ENCODE assay signal across 10 cellular contexts in the genomic region with DNA sequence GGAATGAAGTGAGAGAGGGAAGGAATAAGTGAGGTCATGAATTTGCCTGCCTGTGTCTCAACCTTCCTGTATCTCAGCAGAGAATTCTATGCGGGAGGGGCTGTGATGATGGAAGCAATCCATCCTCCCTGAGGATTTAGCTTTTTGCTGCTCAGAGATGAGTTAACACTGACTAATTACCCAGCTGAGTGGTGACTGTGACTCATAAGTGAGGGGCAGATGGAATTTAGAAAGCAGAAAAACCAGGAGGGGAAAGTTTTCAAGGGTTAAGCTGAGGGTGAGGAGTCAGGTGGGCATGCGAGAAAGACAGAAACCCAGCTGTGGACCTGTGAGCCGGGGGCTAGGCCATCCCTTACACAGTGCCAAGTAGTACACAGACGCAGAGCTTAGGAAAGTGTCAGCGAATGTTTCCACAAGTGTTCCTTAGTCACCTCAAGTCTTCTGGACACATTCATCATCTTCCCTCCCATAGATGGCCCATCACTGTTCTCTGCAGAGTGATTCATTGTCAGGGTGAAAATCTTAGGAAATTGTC.
DNase-seq lines count a peak whose midpoint lies in the region; ATAC-seq and TF ChIP-seq lines count a peak whose summit lies in the region.
"Had no signal": no experiment of that assay in that cellular context is flagged by ENCODE, and none has a peak within 500 bp of the region (broad histone marks: within the 10 kb centered on the region; RNA-seq: fewer than 3 reads in every experiment).

No MANE protein-coding gene starts in this region.

- no peaks in the 10 kb centered on the region for H3K4me1 Mint-ChIP-seq in endodermal cell
- H3K4me1 Mint-ChIP-seq: activated naive CD8-positive, alpha-beta T cell treated with anti-CD3 and anti-CD28 coated beads, Interleukin-2, amount 50 U/mL, for 24 hours had no signal

- H3K9ac ChIP-seq in PC-3 (ENCODE audit: low read length) (no peak overlapping the region), fibroblast of lung (ENCODE audit: insufficient read depth, low read length) (no peak overlapping the region), endodermal cell (ENCODE audit: extremely low read depth, low read length, poor library complexity, severe bottlenecking) (no peak overlapping the region)

- TF ChIP-seq POLR2A in erythroblast (IDR thresholded peaks at IDR 0.05; ENCODE audit: low read length): no peak

- H3K36me3 ChIP-seq in PC-3 (ENCODE audit: low read depth, low read length): no peaks in the 10 kb centered on the region
- no peaks in the 10 kb centered on the region for H3K36me3 ChIP-seq in fibroblast of lung (ENCODE audit: control insufficient read depth, insufficient read depth, low read length)
- no peaks in the 10 kb centered on the region for H3K36me3 ChIP-seq in endodermal cell (ENCODE audit: control insufficient read depth, insufficient read depth, low read length)

- H3K27me3 ChIP-seq in PC-3 (ENCODE audit: low read length): no peaks in the 10 kb centered on the region
- no peaks in the 10 kb centered on the region for H3K27me3 ChIP-seq in fibroblast of lung (ENCODE audit: control insufficient read depth, insufficient read depth, low read length)
- H3K27me3 ChIP-seq in endodermal cell (ENCODE audit: control insufficient read depth, insufficient read depth, low read length, poor library complexity, severe bottlenecking): no peaks in the 10 kb centered on the region

- no TSS peak for BruUV-seq in PC-3 (replicated peaks; lab: Mats Ljungman, UMichigan)

- H4K20me1 ChIP-seq in PC-3 (ENCODE audit: low read length) (no peaks in the 10 kb centered on the region), fibroblast of lung (ENCODE audit: control insufficient read depth, extremely low read depth, insufficient read depth, low read length) (no peaks in the 10 kb centered on the region)

- H3F3A ChIP-seq in PC-3 (ENCODE audit: low read length, unreplicated experiment): no peaks in the 10 kb centered on the region

- WGBS in endodermal cell (ENCODE audit: insufficient coverage in 1 of 2, insufficient read length in 1 of 2), 2 experiments: 88 to 90% methylated on average over 4 to 5 of the region's 5 CpGs

- CTCF ChIA-PET in PC-3 (lab: Charles Lee): interaction anchor here (0.9 kb wide), 1 partner anchor 23 kb away, joined by 3 read pairs; no protein-coding TSS in a partner anchor

- H2AFZ ChIP-seq in PC-3 (ENCODE audit: low read length): peak overlapping the region; percentile 48; the same call in 1 of the 2 replicates
- H2AFZ ChIP-seq in fibroblast of lung (ENCODE audit: low read length): no peak overlapping the region

- H3K27ac Mint-ChIP-seq in endodermal cell: no peak overlapping the region
- H3K27ac Mint-ChIP-seq: activated naive CD8-positive, alpha-beta T cell treated with anti-CD3 and anti-CD28 coated beads, Interleukin-2, amount 50 U/mL, for 24 hours had no signal

- H3K4me3 Mint-ChIP-seq in endodermal cell: no peak overlapping the region
- H3K4me3 Mint-ChIP-seq: activated naive CD8-positive, alpha-beta T cell treated with anti-CD3 and anti-CD28 coated beads, Interleukin-2, amount 50 U/mL, for 24 hours had no signal

- H3K27ac ChIP-seq in PC-3 (ENCODE audit: low read length) (peak overlapping the region; percentile 54), fibroblast of lung (ENCODE audit: insufficient read depth, low read length) (peak overlapping the region; percentile 27), endodermal cell (ENCODE audit: low read depth, low read length) (no peak overlapping the region)

- H3K27me3 Mint-ChIP-seq in endodermal cell (ENCODE audit: insufficient read depth): no peaks in the 10 kb centered on the region
- H3K27me3 Mint-ChIP-seq: activated naive CD8-positive, alpha-beta T cell treated with anti-CD3 and anti-CD28 coated beads, Interleukin-2, amount 50 U/mL, for 24 hours had no signal

- DNase-seq in GM04503 (ENCODE audit: low read depth): peak; percentile 72
- peak; percentile 82 for DNase-seq in PC-3
- peak; percentile 85 to 99 for DNase-seq in fibroblast of lung (ENCODE audit: low read depth in 2 of 2)
- peak; percentile 60 for DNase-seq in putamen (ENCODE audit: low spot score)
- no peak for DNase-seq in NCI-H510A treated with DMSO at 0.1 percent for 48 hours (lab: John Stamatoyannopoulos, UW)
- DNase-seq in erythroblast (lab: John Stamatoyannopoulos, UW): no peak
- DNase-seq in NCI-H774 (lab: John Stamatoyannopoulos, UW): no peak
- no peak for DNase-seq in endodermal cell
- DNase-seq: activated CD4-positive, alpha-beta T cell treated with anti-CD3 and anti-CD28 coated beads, Interleukin-2, amount 50 U/mL, for 4 hours; activated naive CD8-positive, alpha-beta T cell treated with anti-CD3 and anti-CD28 coated beads, Interleukin-2, amount 50 U/mL, for 24 hours had no signal

- H3K79me2 ChIP-seq in PC-3 (ENCODE audit: low read length) (no peaks in the 10 kb centered on the region), fibroblast of lung (ENCODE audit: control insufficient read depth, insufficient read depth, low read length) (no peaks in the 10 kb centered on the region)

- ATAC-seq in PC-3: peak; percentile 81
- ATAC-seq: activated naive CD8-positive, alpha-beta T cell treated with anti-CD3 and anti-CD28 coated beads, Interleukin-2, amount 50 U/mL, for 24 hours had no signal

- H3K9me2 ChIP-seq in PC-3 (replicated peaks; ENCODE audit: low read length): no peaks in the 10 kb centered on the region

- H3K4me3 ChIP-seq in PC-3 (ENCODE audit: low read length) (no peak overlapping the region), fibroblast of lung (replicated peaks in 1 of 4; ENCODE audit: control extremely low read depth in 1 of 4, insufficient read depth in 1 of 4, low read depth in 3 of 4, low read length in 4 of 4) (no peak overlapping the region), endodermal cell (ENCODE audit: low read length) (no peak overlapping the region)

- H3K9me3 ChIP-seq in PC-3 (ENCODE audit: low read length): no peaks in the 10 kb centered on the region
- H3K9me3 ChIP-seq in fibroblast of lung (ENCODE audit: control insufficient read depth, insufficient read depth, low read depth, low read length): no peaks in the 10 kb centered on the region
- no peaks in the 10 kb centered on the region for H3K9me3 ChIP-seq in endodermal cell (ENCODE audit: control insufficient read depth, low read length)

- peaks cover 22% of the 10 kb centered on the region for H3K9me3 Mint-ChIP-seq in endodermal cell

- POLR2A ChIA-PET in PC-3 (lab: Charles Lee; ENCODE audit: unreplicated experiment): no interaction called here

- intact Hi-C loops in PC-3 (cut with micrococcal nuclease): no loop called here

- H3K4me2 ChIP-seq in PC-3 (ENCODE audit: low read length) (peak overlapping the region; percentile 58), fibroblast of lung (ENCODE audit: extremely low read depth, insufficient read depth, low read length) (no peak overlapping the region)

- TF ChIP-seq CTCF in PC-3 (conservative IDR thresholded peaks at IDR 0.05; ENCODE audit: low read depth, low read length) (no peak), fibroblast of lung (conservative IDR thresholded peaks at IDR 0.05 in 1 of 2, IDR thresholded peaks at IDR 0.05 in 1 of 2; ENCODE audit: low read depth in 1 of 2, low read length in 2 of 2) (no peak), endodermal cell (conservative IDR thresholded peaks at IDR 0.05) (no peak)

- H3K4me1 ChIP-seq in PC-3 (ENCODE audit: insufficient read depth, low read length) (peaks cover 27% of the 10 kb centered on the region), fibroblast of lung (ENCODE audit: control insufficient read depth, extremely low read depth, insufficient read depth, low read length) (peaks cover 2% of the 10 kb centered on the region), endodermal cell (ENCODE audit: control insufficient read depth, insufficient read depth, low read length) (no peaks in the 10 kb centered on the region)

- no peaks in the 10 kb centered on the region for H3K36me3 Mint-ChIP-seq in endodermal cell (ENCODE audit: low read depth)

Comparison
In these comparisons a context has a peak if more than half of its experiments do, and no peak if none do; other contexts are left out.
1. DNase-seq: peak in GM04503 (single experiment), PC-3 (single experiment), fibroblast of lung (2 of 2) and putamen (single experiment); none in NCI-H510A treated with DMSO at 0.1 percent for 48 hours (single experiment), erythroblast (0 of 2), NCI-H774 (single experiment) and endodermal cell (single experiment).